8 cellular contexts compared by ENCODE assay signal in genomic region chrX:119753639-119754257, GRCh38. TPM values are rescaled to one million over a fixed set of nuclear protein-coding genes. Genes with fewer than 3 reads are reported as not detected.
DNase-seq lines count a peak whose midpoint lies in the region; ATAC-seq and TF ChIP-seq lines count a peak whose summit lies in the region.

No MANE protein-coding gene starts in this region.

- POLR2A ChIA-PET in WTC11 (lab: Charles Lee), result no interaction called here

- H3K4me3 ChIP-seq in psoas muscle (no peak overlapping the region), MG63 (no peak overlapping the region)

- peak; percentile 50 for DNase-seq in activated gamma-delta T cell treated with Interleukin-2 at 50 U/mL for 16 hours
- DNase-seq in activated gamma-delta T cell (lab: John Stamatoyannopoulos, UW), result no peak
- DNase-seq in NCI-H2081 (lab: John Stamatoyannopoulos, UW), result peak; percentile 57 to 62
- peak; percentile 12 for DNase-seq in WTC11 (ENCODE audit: low spot score)
- DNase-seq in effector memory CD8-positive, alpha-beta T cell, result peak; percentile 59 to 66 (median 63)
- DNase-seq in psoas muscle, result no peak
- no peak for DNase-seq in MG63
- no peak for DNase-seq in C1 segment of cervical spinal cord (lab: John Stamatoyannopoulos, UW)

- no peaks in the 10 kb centered on the region for H3K4me1 ChIP-seq in psoas muscle

- H3K9me3 ChIP-seq in psoas muscle (no peaks in the 10 kb centered on the region), MG63 (no peaks in the 10 kb centered on the region)

- H3K27ac Mint-ChIP-seq in WTC11, result no peak overlapping the region
- peak overlapping the region; percentile 55 to 91 for H3K27ac Mint-ChIP-seq in effector memory CD8-positive, alpha-beta T cell

- H3K36me3 ChIP-seq in psoas muscle (ENCODE audit: insufficient read depth in 1 of 2, low read depth in 1 of 2) (no peaks in the 10 kb centered on the region), MG63 (no peaks in the 10 kb centered on the region)

- no peaks in the 10 kb centered on the region for H3K9me3 Mint-ChIP-seq in WTC11
- no peaks in the 10 kb centered on the region for H3K9me3 Mint-ChIP-seq in effector memory CD8-positive, alpha-beta T cell

- H3K36me3 Mint-ChIP-seq in WTC11, result no peaks in the 10 kb centered on the region
- H3K36me3 Mint-ChIP-seq in effector memory CD8-positive, alpha-beta T cell (ENCODE audit: insufficient read depth), result peaks cover 16% of the 10 kb centered on the region

- H3K4me3 Mint-ChIP-seq in WTC11, result no peak overlapping the region
- H3K4me3 Mint-ChIP-seq in effector memory CD8-positive, alpha-beta T cell, result peak overlapping the region in 1 of 2 donors; percentile 51

- CTCF ChIA-PET in WTC11 (lab: Charles Lee), result interaction anchor here (1.0 to 1.9 kb wide), 3 partner anchors 25 to 241 kb away, joined by 4 to 7 read pairs (median 4); partner anchors contain the start of gene SEPTIN6

- TF ChIP-seq CTCF in WTC11 (IDR thresholded peaks at IDR 0.05), result no peak
- peak; percentile 17 for TF ChIP-seq CTCF in psoas muscle (IDR thresholded peaks at IDR 0.05)

- no peak overlapping the region for H3K27ac ChIP-seq in psoas muscle

- H3K4me1 Mint-ChIP-seq in WTC11, result peaks cover 33% of the 10 kb centered on the region
- H3K4me1 Mint-ChIP-seq in effector memory CD8-positive, alpha-beta T cell (ENCODE audit: low read depth in 2 of 2), result peaks cover 23 to 28% of the 10 kb centered on the region in 2 donors

- H3K27me3 Mint-ChIP-seq in WTC11 (ENCODE audit: low read depth), result no peaks in the 10 kb centered on the region; the same call in 1 of the 2 replicates
- H3K27me3 Mint-ChIP-seq in effector memory CD8-positive, alpha-beta T cell, result no peaks in the 10 kb centered on the region

- intact Hi-C loops in psoas muscle (cut with DNase I), result loop anchor here in 1 of 2 donors (10.0 kb wide), 1 partner anchor 239 kb away; no protein-coding TSS in a partner anchor

- peaks cover 0 to 13% (median 2%) of the 10 kb centered on the region in 3 donors for H3K27me3 ChIP-seq in psoas muscle (ENCODE audit: insufficient read depth in 3 of 3, low read length in 2 of 3)
- H3K27me3 ChIP-seq in MG63, result no peaks in the 10 kb centered on the region

- ATAC-seq in WTC11, result no peak
- peak; percentile 57 for ATAC-seq in effector memory CD8-positive, alpha-beta T cell (replicated peaks)
- ATAC-seq in psoas muscle, result no peak

- WGBS in psoas muscle, 3 donors, result 65 to 70% (median 67%) methylated on average over 8 of the region's 8 CpGs

TF ChIP-seq in WTC11, 78 proteins besides CTCF, POLR2A, EP300 and RAD21:
- TF ChIP-seq AR (CRISPR knock-in tag; IDR thresholded peaks at IDR 0.05) (no peak), ZNF121 (CRISPR knock-in tag; IDR thresholded peaks at IDR 0.05) (peak; percentile 87), SMAD4 (CRISPR knock-in tag; IDR thresholded peaks at IDR 0.05) (no peak), ATF1 (CRISPR knock-in tag; IDR thresholded peaks at IDR 0.05) (no peak), STAT6 (CRISPR knock-in tag; conservative IDR thresholded peaks at IDR 0.05; ENCODE audit: low read depth) (no peak), GTF2I (CRISPR knock-in tag; conservative IDR thresholded peaks at IDR 0.05) (0 out of 2 replicates have a peak, but pooled peaks have one; percentile 55)

RNA-seq across cellular contexts. Expression of gene SOWAHD, which starts 4.6 kb away (rescaled TPM):
- total RNA-seq in WTC11 (2021) (3.6 to 5.0 TPM (median 4.3 TPM) in 3 replicates), psoas muscle (not detected)
- under 1 TPM in 2 of 3 donors, not detected in 1; 0.03 TPM for polyA plus RNA-seq in psoas muscle
- 1.2 TPM in 1 of 2 replicates, not detected in the other for total RNA-seq in MG63 (2014; rRNA removed; shearing (Covaris generic); ENCODE audit: low replicate concordance)

RNA-seq across cellular contexts. Expression of gene RPL39, which starts 37.7 kb away (rescaled TPM):
- total RNA-seq in WTC11 (2021), result 1,551 to 1,842 TPM (median 1,763 TPM) in 3 replicates
- total RNA-seq in psoas muscle, result 1,000 to 10,000 TPM; 1,072 to 1,581 (median 1,334) TPM
- 1,000 to 10,000 TPM; 4,009 to 6,099 (median 4,489) TPM for polyA plus RNA-seq in psoas muscle
- total RNA-seq in MG63 (2014; rRNA removed; shearing (Covaris generic); ENCODE audit: low replicate concordance), result 2,795 and 3,088 TPM in 2 replicates

Comparison
In these comparisons a context has a peak if more than half of its experiments do, and no peak if none do; other contexts are left out.
1. DNase-seq: peak in activated gamma-delta T cell treated with Interleukin-2 at 50 U/mL for 16 hours (single experiment), NCI-H2081 (2 of 2), WTC11 (single experiment) and effector memory CD8-positive, alpha-beta T cell (3 of 3); none in activated gamma-delta T cell (single experiment), psoas muscle (0 of 2), MG63 (single experiment) and C1 segment of cervical spinal cord (0 of 14).